8 cellular contexts compared by ENCODE assay signal in genomic region chr17:59366040-59366757, GRCh38. TPM values are rescaled to one million over a fixed set of nuclear protein-coding genes. Genes with fewer than 3 reads are reported as not detected.
DNase-seq lines count a peak whose midpoint lies in the region; ATAC-seq and TF ChIP-seq lines count a peak whose summit lies in the region.

No MANE protein-coding gene starts in this region.

- ATAC-seq in HG02571 (IDR thresholded peaks at IDR 0.05; ENCODE audit: unreplicated experiment): no peak

- H3K9me3 ChIP-seq in CD8-positive, alpha-beta memory T cell (ENCODE audit: low read length): no peaks in the 10 kb centered on the region
- H3K9me3 ChIP-seq in colonic mucosa: no peaks in the 10 kb centered on the region
- no peaks in the 10 kb centered on the region for H3K9me3 ChIP-seq in muscle layer of duodenum (ENCODE audit: control insufficient read depth in 1 of 2, low read length in 2 of 2)

- TF ChIP-seq CTCF in colonic mucosa (IDR thresholded peaks at IDR 0.05): no peak

- H3K27me3 Mint-ChIP-seq in CD8-positive, alpha-beta memory T cell: no peaks in the 10 kb centered on the region

- DNase-seq in CD8-positive, alpha-beta memory T cell: no peak
- DNase-seq in NCI-H2029 (lab: John Stamatoyannopoulos, UW): peak; percentile 32
- DNase-seq in colonic mucosa: no peak
- DNase-seq in NCI-H1436 treated with DMSO at 0.1 percent for 48 hours (lab: John Stamatoyannopoulos, UW): no peak
- DNase-seq in T-helper 9 cell: no peak
- no peak for DNase-seq in NCI-H2081 treated with DMSO at 0.1 percent for 48 hours (lab: John Stamatoyannopoulos, UW)

- peaks cover 69 to 91% (median 79%) of the 10 kb centered on the region in 3 donors for H3K4me1 Mint-ChIP-seq in CD8-positive, alpha-beta memory T cell

- H3K27me3 ChIP-seq in CD8-positive, alpha-beta memory T cell (ENCODE audit: insufficient read depth, low read length, poor library complexity, severe bottlenecking): no peaks in the 10 kb centered on the region
- no peaks in the 10 kb centered on the region for H3K27me3 ChIP-seq in colonic mucosa
- no peaks in the 10 kb centered on the region for H3K27me3 ChIP-seq in muscle layer of duodenum (ENCODE audit: low read depth, low read length)

- H3K27ac Mint-ChIP-seq in CD8-positive, alpha-beta memory T cell: peak overlapping the region in 6 of 8 donors; percentile 46 to 90 (median 81)

- intact Hi-C loops in colonic mucosa (cut with DNase I): loop anchor here (5.0 kb wide), 1 partner anchor 66 kb away; no protein-coding TSS in a partner anchor

- no peak overlapping the region for H3K27ac ChIP-seq in CD8-positive, alpha-beta memory T cell (ENCODE audit: low read depth, low read length)
- H3K27ac ChIP-seq in colonic mucosa (peak overlapping the region; percentile 78), muscle layer of duodenum (ENCODE audit: low read length) (peak overlapping the region; percentile 84)

- H3K9ac ChIP-seq in colonic mucosa (ENCODE audit: low read depth in 2 of 2, low read length in 2 of 2): peak overlapping the region in 1 of 2 donors; percentile 81

- CTCF ChIA-PET in CD8-positive, alpha-beta memory T cell (lab: Charles Lee): interaction anchor here (0.5 to 2.1 kb wide), 8 partner anchors 33 to 709 kb away, joined by 3 to 5 read pairs (median 3); partner anchors contain the start of gene YPEL2

- POLR2A ChIA-PET in CD8-positive, alpha-beta memory T cell (lab: Charles Lee): interaction anchor here (0.5 to 1.0 kb wide), 3 partner anchors 36 to 554 kb away, joined by 3 to 5 read pairs (median 4); no protein-coding TSS in a partner anchor

- H3K4me1 ChIP-seq in CD8-positive, alpha-beta memory T cell (ENCODE audit: insufficient read depth, low read length): peaks cover 79% of the 10 kb centered on the region
- peaks cover 56% of the 10 kb centered on the region for H3K4me1 ChIP-seq in colonic mucosa
- H3K4me1 ChIP-seq in muscle layer of duodenum (ENCODE audit: control insufficient read depth in 1 of 2, insufficient read depth in 2 of 2, low read length in 2 of 2): peaks cover 46 to 78% of the 10 kb centered on the region in 2 donors

- H3K4me3 ChIP-seq in CD8-positive, alpha-beta memory T cell (ENCODE audit: low read length): no peak overlapping the region
- no peak overlapping the region for H3K4me3 ChIP-seq in colonic mucosa
- peak overlapping the region; percentile 9 to 32 for H3K4me3 ChIP-seq in muscle layer of duodenum (ENCODE audit: low read depth in 1 of 2, low read length in 2 of 2)

- H3K4me3 Mint-ChIP-seq in CD8-positive, alpha-beta memory T cell: no peak overlapping the region

- peaks cover 0 to 5% (median 5%) of the 10 kb centered on the region in 3 donors for H3K36me3 Mint-ChIP-seq in CD8-positive, alpha-beta memory T cell

- no peaks in the 10 kb centered on the region for H3K36me3 ChIP-seq in CD8-positive, alpha-beta memory T cell (ENCODE audit: insufficient read depth, low read length)
- H3K36me3 ChIP-seq in colonic mucosa: no peaks in the 10 kb centered on the region
- H3K36me3 ChIP-seq in muscle layer of duodenum (ENCODE audit: control insufficient read depth in 1 of 2, insufficient read depth in 2 of 2, low read length in 2 of 2): no peaks in the 10 kb centered on the region

- no peaks in the 10 kb centered on the region for H3K9me3 Mint-ChIP-seq in CD8-positive, alpha-beta memory T cell

RNA-seq across cellular contexts. Expression of gene YPEL2, which starts 34.7 kb away (rescaled TPM):
- 1 to 10 TPM; 6.7 to 7.6 TPM for total RNA-seq in CD8-positive, alpha-beta memory T cell
- 21.0 TPM for polyA plus RNA-seq in CD8-positive, alpha-beta memory T cell
- 10 to 100 TPM; 17.2 to 25.7 TPM for total RNA-seq in colonic mucosa

Comparison
In these comparisons a context has a peak if more than half of its experiments do, and no peak if none do; other contexts are left out.
1. H3K4me3 ChIP-seq: peak in muscle layer of duodenum (2 of 2); none in CD8-positive, alpha-beta memory T cell (single experiment) and colonic mucosa (single experiment).